Comparison of ENCODE assay signal across 9 cellular contexts in the genomic region with DNA sequence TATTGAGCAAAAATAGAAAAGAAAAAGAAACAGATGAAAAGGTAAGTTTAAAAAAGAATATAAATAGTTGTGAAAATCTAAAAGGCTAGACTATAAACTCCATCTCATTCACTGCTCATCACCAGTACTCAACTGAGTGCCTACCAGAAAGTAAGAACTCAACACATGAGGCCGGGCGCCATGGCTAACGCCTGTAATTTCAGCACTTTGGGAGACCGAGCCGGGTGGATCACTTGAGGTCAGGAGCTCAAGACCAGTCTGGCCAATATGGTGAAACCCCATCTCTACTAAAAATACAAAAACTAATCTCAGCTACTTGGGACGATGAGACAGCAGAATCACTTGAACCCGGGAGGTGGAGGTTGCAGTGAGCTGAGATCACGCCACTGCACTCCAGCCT. TPM values are rescaled to one million over a fixed set of nuclear protein-coding genes. Genes with fewer than 3 reads are reported as not detected.
"Had no signal": no experiment of that assay in that cellular context is flagged by ENCODE, and none has a peak within 500 bp of the region (broad histone marks: within the 10 kb centered on the region; RNA-seq: fewer than 3 reads in every experiment).

No MANE protein-coding gene starts in this region.

- H3K4me1 ChIP-seq: HAP-1 had no signal

- H3K36me3 ChIP-seq: HAP-1 had no signal

- H3K9me3 ChIP-seq: HAP-1 had no signal

- H2AFZ ChIP-seq: GM23248 had no signal

- H3K27ac ChIP-seq: GM23248, HL-60 had no signal

- ATAC-seq: HCT116, K562 had no signal

- H3K4me3 ChIP-seq: GM23248, HAP-1, K562 had no signal

- FAIRE-seq: K562 had no signal

- DNase-seq: GM23248, GOT3, H7, HFFc6, IMR-90 had no signal

- H3K9ac ChIP-seq: GM23248 had no signal

RNA-seq across cellular contexts. Expression of a gene that starts 19.3 kb away (rescaled TPM):
- total RNA-seq: HFFc6 had no signal
